17 cellular contexts compared by ENCODE assay signal in genomic region chr16:57503366-57503765, GRCh38. TPM values are rescaled to one million over a fixed set of nuclear protein-coding genes. Genes with fewer than 3 reads are reported as not detected.
A peak's percentile ranks its signal among the peaks of the same experiment; 100 is the strongest.
DNase-seq lines count a peak whose midpoint lies in the region; TF ChIP-seq lines count a peak whose summit lies in the region.
"Had no signal": no experiment of that assay in that cellular context is flagged by ENCODE, and none has a peak within 500 bp of the region (broad histone marks: within the 10 kb centered on the region; RNA-seq: fewer than 3 reads in every experiment).

No MANE protein-coding gene starts in this region.

- H3K4me1 ChIP-seq in ascending aorta, result no peaks in the 10 kb centered on the region

- no peak overlapping the region for H3K4me3 ChIP-seq in ascending aorta
- H3K4me3 ChIP-seq: neural progenitor cell had no signal

- H3K36me3 ChIP-seq in ascending aorta, result no peaks in the 10 kb centered on the region
- H3K36me3 ChIP-seq: neural progenitor cell had no signal

- H3K27ac ChIP-seq in ascending aorta, result no peak overlapping the region
- H3K27ac ChIP-seq: 22Rv1, neural progenitor cell had no signal

- H3K9me3 ChIP-seq in ascending aorta, result no peaks in the 10 kb centered on the region

- TF ChIP-seq CTCF in ascending aorta (IDR thresholded peaks at IDR 0.05), result no peak

- DNase-seq in NCI-H1105 treated with DMSO at 0.1 percent for 48 hours (lab: John Stamatoyannopoulos, UW), result peak; percentile 30
- DNase-seq in NCI-H1105 (lab: John Stamatoyannopoulos, UW), result no peak
- DNase-seq in NCI-H2029 treated with DMSO at 0.1 percent for 48 hours (lab: John Stamatoyannopoulos, UW), result peak; percentile 26
- DNase-seq in cerebellar cortex (ENCODE audit: low spot score), result peak; percentile 30
- DNase-seq in retina, result peak; percentile 42
- no peak for DNase-seq in ascending aorta (ENCODE audit: low spot score in 2 of 2)
- no peak for DNase-seq in central memory CD4-positive, alpha-beta T cell
- no peak for DNase-seq in Kasumi-1 (lab: John Stamatoyannopoulos, UW)
- DNase-seq: activated CD8-positive, alpha-beta memory T cell treated with anti-CD3 and anti-CD28 coated beads for 24 hours; activated naive CD4-positive, alpha-beta T cell treated with Interleukin-2 at 50 U/mL for 16 hours; hypothalamus; IMR-90; NCI-H2227 treated with DMSO at 0.1 percent for 48 hours; RPMI8226 had no signal

- intact Hi-C loops in ascending aorta (cut with DNase I), result no loop called here

- H3K27me3 ChIP-seq in ascending aorta, result no peaks in the 10 kb centered on the region
- H3K27me3 ChIP-seq: neural progenitor cell had no signal

RNA-seq across cellular contexts. Expression of gene DOK4, which starts 17.1 kb away (rescaled TPM):
- total RNA-seq in ascending aorta, result 40.2 TPM

RNA-seq across cellular contexts. Expression of gene CCDC102A, which starts 33.0 kb away (rescaled TPM):
- 13.7 TPM for total RNA-seq in ascending aorta

RNA-seq across cellular contexts. Expression of gene ADGRG5, which starts 39.1 kb away (rescaled TPM):
- not detected for total RNA-seq in ascending aorta
- total RNA-seq: IMR-90, lung microvascular endothelial cell had no signal

RNA-seq across cellular contexts. Expression of gene POLR2C, which starts 40.9 kb away (rescaled TPM):
- total RNA-seq in ascending aorta, result 110 TPM

RNA-seq across cellular contexts. Expression of gene COQ9, which starts 56.1 kb away (rescaled TPM):
- total RNA-seq in ascending aorta, result 35.7 TPM

Comparison
In these comparisons a context has a peak if more than half of its experiments do, and no peak if none do; other contexts are left out.
1. DNase-seq: peak in NCI-H1105 treated with DMSO at 0.1 percent for 48 hours (single experiment), NCI-H2029 treated with DMSO at 0.1 percent for 48 hours (single experiment), cerebellar cortex (single experiment) and retina (single experiment); none in NCI-H1105 (single experiment), ascending aorta (0 of 2), central memory CD4-positive, alpha-beta T cell (single experiment) and Kasumi-1 (0 of 2).